ENCODE assay signal across 8 cellular contexts in genomic region chr15:73677146-73677607, GRCh38. TPM values are rescaled to one million over a fixed set of nuclear protein-coding genes. Genes with fewer than 3 reads are reported as not detected.
DNase-seq lines count a peak whose midpoint lies in the region; ATAC-seq and TF ChIP-seq lines count a peak whose summit lies in the region.

No MANE protein-coding gene starts in this region.

- H3K4me2 ChIP-seq in SU-DHL-6 (ENCODE audit: low read depth, low read length, poor library complexity, severe bottlenecking): no peak overlapping the region

- H3K9me3 ChIP-seq in SU-DHL-6 (ENCODE audit: insufficient read depth, low read length): no peaks in the 10 kb centered on the region

- H2AFZ ChIP-seq in SU-DHL-6 (ENCODE audit: low read depth, low read length, severe bottlenecking): no peak overlapping the region

- in situ Hi-C loops in brain microvascular endothelial cell (cut with HindIII; ENCODE audit: low pct_ligation_motif_present, low sequenced_read_pairs): no loop called here

- no peaks in the 10 kb centered on the region for H3F3A ChIP-seq in SU-DHL-6 (ENCODE audit: insufficient read depth)

- H4K20me1 ChIP-seq in SU-DHL-6 (ENCODE audit: low read depth, low read length): no peaks in the 10 kb centered on the region

- no peaks in the 10 kb centered on the region for H3K9me2 ChIP-seq in SU-DHL-6 (replicated peaks; ENCODE audit: insufficient read depth, low read length)

- H3K27me3 ChIP-seq in SU-DHL-6 (ENCODE audit: low read length): no peaks in the 10 kb centered on the region
- H3K27me3 ChIP-seq in brain microvascular endothelial cell (replicated peaks): no peaks in the 10 kb centered on the region

- H3K27ac ChIP-seq in SU-DHL-6 (ENCODE audit: low read depth, low read length) (no peak overlapping the region), brain microvascular endothelial cell (no peak overlapping the region)

- peak; percentile 82 for TF ChIP-seq CTCF in SU-DHL-6 (IDR thresholded peaks at IDR 0.05; ENCODE audit: insufficient read depth, low read length, poor library complexity, severe bottlenecking)
- peak; percentile 93 for TF ChIP-seq CTCF in brain microvascular endothelial cell (IDR thresholded peaks at IDR 0.05; ENCODE audit: low read depth, low read length, missing control alignments)

- no peak overlapping the region for H3K9ac ChIP-seq in SU-DHL-6 (ENCODE audit: low read length)

- H3K36me3 ChIP-seq in SU-DHL-6 (ENCODE audit: low read length) (no peaks in the 10 kb centered on the region), brain microvascular endothelial cell (replicated peaks) (no peaks in the 10 kb centered on the region)

- DNase-seq in DMS153 treated with DMSO at 0.1 percent for 48 hours (lab: John Stamatoyannopoulos, UW; ENCODE audit: unreplicated experiment) (peak; percentile 27), brain microvascular endothelial cell (peak; percentile 60), kidney glomerular epithelial cell (lab: John Stamatoyannopoulos, UW) (peak; percentile 49)
- DNase-seq in Jurkat, Clone E6-1 (ENCODE audit: low read depth, low spot score): peak; percentile 43
- DNase-seq in stimulated activated CD4-positive, alpha-beta T cell treated with anti-CD3 and anti-CD28 coated beads, TNF-alpha, amount 100 ng/mL, for 4 hours (ENCODE audit: low read depth in 3 of 3): peak in 2 of 3 experiments; percentile 15 to 24

- ATAC-seq in GM21576 (IDR thresholded peaks at IDR 0.05; ENCODE audit: unreplicated experiment): no peak
- ATAC-seq in HG03439 (IDR thresholded peaks at IDR 0.05; ENCODE audit: unreplicated experiment): no peak

- H3K79me2 ChIP-seq in SU-DHL-6 (ENCODE audit: insufficient read depth, low read length): no peaks in the 10 kb centered on the region

- no peak overlapping the region for H3K4me3 ChIP-seq in Jurkat, Clone E6-1 (ENCODE audit: low read length)
- H3K4me3 ChIP-seq in SU-DHL-6 (ENCODE audit: insufficient read depth, low read length, poor library complexity, severe bottlenecking): no peak overlapping the region
- H3K4me3 ChIP-seq in brain microvascular endothelial cell (ENCODE audit: low read depth, low read length): no peak overlapping the region

RNA-seq across cellular contexts. Expression of gene CD276, which starts 7.0 kb away (rescaled TPM):
- polyA plus RNA-seq in Jurkat, Clone E6-1 (2012; ENCODE audit: insufficient read depth, insufficient read length): not detected

RNA-seq across cellular contexts. Expression of gene NPTN, which starts 44.0 kb away (rescaled TPM):
- polyA plus RNA-seq in Jurkat, Clone E6-1 (2012; ENCODE audit: insufficient read depth, insufficient read length): 39.5 TPM
